13 cellular contexts compared by ENCODE assay signal in the genomic region with DNA sequence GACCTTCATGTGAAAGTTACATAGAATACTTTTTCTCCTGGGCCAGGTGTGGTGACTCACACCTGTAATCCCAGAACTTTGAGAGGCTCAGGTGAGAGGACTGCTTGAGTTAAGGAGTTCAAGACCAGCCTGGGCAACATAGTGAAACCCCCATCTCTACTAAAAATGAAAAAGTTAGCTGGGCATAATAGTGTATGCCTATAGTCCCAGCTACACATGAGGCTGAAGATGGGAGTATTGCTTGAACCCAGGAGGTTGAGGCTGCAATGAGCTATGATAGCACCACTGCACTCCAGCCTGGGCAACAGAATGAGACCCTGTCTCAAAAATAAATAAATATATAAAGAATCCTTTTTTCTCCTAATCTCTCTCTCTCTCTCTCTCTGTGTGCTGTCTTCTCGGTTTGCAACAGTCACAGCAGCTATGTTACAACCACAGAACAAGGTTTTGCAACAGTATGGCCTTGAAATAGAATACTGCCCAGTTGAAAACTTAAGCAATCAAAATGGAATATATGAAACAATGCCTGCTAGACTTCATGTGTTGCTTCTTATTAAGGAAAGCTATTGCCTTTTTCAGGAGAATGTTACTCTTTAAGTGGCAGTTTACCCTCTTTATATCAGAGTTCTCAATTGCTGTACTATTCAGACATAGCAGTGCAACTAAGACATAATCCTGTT. TPM values are rescaled to one million over a fixed set of nuclear protein-coding genes. Genes with fewer than 3 reads are reported as not detected.
DNase-seq lines count a peak whose midpoint lies in the region; ATAC-seq and TF ChIP-seq lines count a peak whose summit lies in the region.
"Had no signal": no experiment of that assay in that cellular context is flagged by ENCODE, and none has a peak within 500 bp of the region (broad histone marks: within the 10 kb centered on the region; RNA-seq: fewer than 3 reads in every experiment).

No MANE protein-coding gene starts in this region.

- no peaks in the 10 kb centered on the region for H3K27me3 Mint-ChIP-seq in activated naive CD8-positive, alpha-beta T cell treated with anti-CD3 and anti-CD28 coated beads for 36 hours
- no peaks in the 10 kb centered on the region for H3K27me3 Mint-ChIP-seq in memory B cell
- H3K27me3 Mint-ChIP-seq: activated naive CD4-positive, alpha-beta T cell treated with anti-CD3 and anti-CD28 coated beads, Interleukin-2, amount 10 ng/mL, durations not matched to agents 7 days and 5 days had no signal

- no peak for TF ChIP-seq CTCF in HL-60 (IDR thresholded peaks at IDR 0.05; ENCODE audit: insufficient read depth, low read length)

- no peak overlapping the region for H3K4me3 ChIP-seq in HL-60 (replicated peaks; ENCODE audit: insufficient read depth, low read length)
- H3K4me3 ChIP-seq: lung had no signal

- peaks cover 2% of the 10 kb centered on the region for H3K9me3 Mint-ChIP-seq in activated naive CD8-positive, alpha-beta T cell treated with anti-CD3 and anti-CD28 coated beads for 36 hours
- H3K9me3 Mint-ChIP-seq in memory B cell: no peaks in the 10 kb centered on the region
- H3K9me3 Mint-ChIP-seq: activated naive CD4-positive, alpha-beta T cell treated with anti-CD3 and anti-CD28 coated beads, Interleukin-2, amount 10 ng/mL, durations not matched to agents 7 days and 5 days had no signal

- H3K4me1 Mint-ChIP-seq in activated naive CD8-positive, alpha-beta T cell treated with anti-CD3 and anti-CD28 coated beads for 36 hours: peaks cover 34% of the 10 kb centered on the region
- H3K4me1 Mint-ChIP-seq in memory B cell: peaks cover 8% of the 10 kb centered on the region

- DNase-seq in AML-193 (lab: John Stamatoyannopoulos, UW) (peak; percentile 93 to 95), HL-60 (ENCODE audit: low read depth in 1 of 2, low spot score in 1 of 2) (peak; percentile 86 to 88), memory B cell (ENCODE audit: low spot score in 2 of 2) (no peak), NCI-H187 treated with DMSO at 0.1 percent for 48 hours (lab: John Stamatoyannopoulos, UW) (no peak), NCI-H146 treated with DMSO at 0.1 percent for 48 hours (lab: John Stamatoyannopoulos, UW; ENCODE audit: unreplicated experiment) (no peak), NCI-H2171 (lab: John Stamatoyannopoulos, UW) (no peak), OCI-M2 (lab: John Stamatoyannopoulos, UW; ENCODE audit: unreplicated experiment) (no peak)
- no peak for DNase-seq in activated naive CD8-positive, alpha-beta T cell treated with anti-CD3 and anti-CD28 coated beads for 36 hours
- DNase-seq: activated naive CD4-positive, alpha-beta T cell treated with anti-CD3 and anti-CD28 coated beads, Interleukin-2, amount 10 ng/mL, durations not matched to agents 7 days and 5 days; GOT3; NCI-H1436; SW 1271 had no signal

- H3K27ac Mint-ChIP-seq in activated naive CD8-positive, alpha-beta T cell treated with anti-CD3 and anti-CD28 coated beads for 36 hours: peak overlapping the region; percentile 7
- peak overlapping the region; percentile 17 for H3K27ac Mint-ChIP-seq in memory B cell

- no peaks in the 10 kb centered on the region for H3K27me3 ChIP-seq in HL-60 (ENCODE audit: insufficient read depth, poor library complexity, severe bottlenecking)

- peaks cover 2% of the 10 kb centered on the region for H3K36me3 Mint-ChIP-seq in activated naive CD8-positive, alpha-beta T cell treated with anti-CD3 and anti-CD28 coated beads for 36 hours
- H3K36me3 Mint-ChIP-seq in memory B cell: no peaks in the 10 kb centered on the region

- H3K27ac ChIP-seq in HL-60 (replicated peaks): peak overlapping the region; percentile 95

- ATAC-seq in memory B cell (ENCODE audit: low read depth): no peak

- H3K4me3 Mint-ChIP-seq in activated naive CD8-positive, alpha-beta T cell treated with anti-CD3 and anti-CD28 coated beads for 36 hours: no peak overlapping the region
- H3K4me3 Mint-ChIP-seq in memory B cell: no peak overlapping the region
- H3K4me3 Mint-ChIP-seq: activated naive CD4-positive, alpha-beta T cell treated with anti-CD3 and anti-CD28 coated beads, Interleukin-2, amount 10 ng/mL, durations not matched to agents 7 days and 5 days had no signal

RNA-seq across cellular contexts. Expression of gene DENND4A, which starts 12.3 kb away (rescaled TPM):
- total RNA-seq in activated naive CD8-positive, alpha-beta T cell treated with anti-CD3 and anti-CD28 coated beads for 36 hours: 10 to 100 TPM; 47.6 to 52.2 TPM

Comparison
In these comparisons a context has a peak if more than half of its experiments do, and no peak if none do; other contexts are left out.
1. DNase-seq: peak in AML-193 (2 of 2) and HL-60 (2 of 2); none in activated naive CD8-positive, alpha-beta T cell treated with anti-CD3 and anti-CD28 coated beads for 36 hours (single experiment), memory B cell (0 of 2), NCI-H187 treated with DMSO at 0.1 percent for 48 hours (single experiment), NCI-H146 treated with DMSO at 0.1 percent for 48 hours (single experiment), NCI-H2171 (single experiment) and OCI-M2 (single experiment).